ENCODE assay signal across 8 cellular contexts in genomic region chr5:109411175-109411514, GRCh38. TPM values are rescaled to one million over a fixed set of nuclear protein-coding genes. Genes with fewer than 3 reads are reported as not detected.
DNase-seq lines count a peak whose midpoint lies in the region; ATAC-seq and TF ChIP-seq lines count a peak whose summit lies in the region.

No MANE protein-coding gene starts in this region.

- H3K36me3 Mint-ChIP-seq in activated naive CD4-positive, alpha-beta T cell treated with anti-CD3 and anti-CD28 coated beads, Interleukin-2, amount 50 U/mL, for 24 hours: peaks cover 5% of the 10 kb centered on the region
- H3K36me3 Mint-ChIP-seq in memory B cell: peaks cover 6% of the 10 kb centered on the region

- peaks cover 7% of the 10 kb centered on the region for H3K9me3 Mint-ChIP-seq in activated naive CD4-positive, alpha-beta T cell treated with anti-CD3 and anti-CD28 coated beads, Interleukin-2, amount 50 U/mL, for 24 hours
- peaks cover 2% of the 10 kb centered on the region for H3K9me3 Mint-ChIP-seq in memory B cell

- H3K27me3 ChIP-seq in body of pancreas (no peaks in the 10 kb centered on the region), upper lobe of left lung (no peaks in the 10 kb centered on the region)

- H3K27ac Mint-ChIP-seq in activated naive CD4-positive, alpha-beta T cell treated with anti-CD3 and anti-CD28 coated beads, Interleukin-2, amount 50 U/mL, for 24 hours: peak overlapping the region; percentile 100
- peak overlapping the region; percentile 98 for H3K27ac Mint-ChIP-seq in memory B cell

- intact Hi-C loops in body of pancreas (cut with DNase I): no loop called here

- H3K27me3 Mint-ChIP-seq in activated naive CD4-positive, alpha-beta T cell treated with anti-CD3 and anti-CD28 coated beads, Interleukin-2, amount 50 U/mL, for 24 hours: no peaks in the 10 kb centered on the region
- H3K27me3 Mint-ChIP-seq in memory B cell: no peaks in the 10 kb centered on the region

- H3K4me3 ChIP-seq in body of pancreas: peak overlapping the region in 1 of 2 donors; percentile 28
- H3K4me3 ChIP-seq in upper lobe of left lung: peak overlapping the region in 3 of 4 donors; percentile 49 to 90 (median 90)

- H3K4me1 Mint-ChIP-seq in activated naive CD4-positive, alpha-beta T cell treated with anti-CD3 and anti-CD28 coated beads, Interleukin-2, amount 50 U/mL, for 24 hours: peaks cover 42% of the 10 kb centered on the region
- H3K4me1 Mint-ChIP-seq in memory B cell: peaks cover 17% of the 10 kb centered on the region

- no peak for TF ChIP-seq POLR2A in body of pancreas (IDR thresholded peaks at IDR 0.05)
- no peak for TF ChIP-seq POLR2A in upper lobe of left lung (IDR thresholded peaks at IDR 0.05)

- DNase-seq in activated naive CD4-positive, alpha-beta T cell treated with anti-CD3 and anti-CD28 coated beads, Interleukin-2, amount 50 U/mL, for 16 hours: no peak
- DNase-seq in body of pancreas: no peak
- DNase-seq in memory B cell (ENCODE audit: low spot score in 2 of 2): no peak
- DNase-seq in upper lobe of left lung: no peak
- DNase-seq in COR-L47 (lab: John Stamatoyannopoulos, UW): no peak

- no peak for ATAC-seq in body of pancreas
- no peak for ATAC-seq in memory B cell (ENCODE audit: low read depth)
- ATAC-seq in upper lobe of left lung (ENCODE audit: low FRiP score in 2 of 2): no peak
- ATAC-seq in GM21825 (IDR thresholded peaks at IDR 0.05; ENCODE audit: unreplicated experiment): no peak
- no peak for ATAC-seq in GM18519 (IDR thresholded peaks at IDR 0.05; ENCODE audit: low FRiP score, unreplicated experiment)

- H3K9me3 ChIP-seq in body of pancreas (no peaks in the 10 kb centered on the region), upper lobe of left lung (no peaks in the 10 kb centered on the region)

- H3K27ac ChIP-seq in body of pancreas (peak overlapping the region; percentile 96 to 98 (median 98)), upper lobe of left lung (peak overlapping the region; percentile 99)

- TF ChIP-seq EP300 in upper lobe of left lung (IDR thresholded peaks at IDR 0.05): no peak

- peak overlapping the region; percentile 95 for H3K4me3 Mint-ChIP-seq in activated naive CD4-positive, alpha-beta T cell treated with anti-CD3 and anti-CD28 coated beads, Interleukin-2, amount 50 U/mL, for 24 hours
- H3K4me3 Mint-ChIP-seq in memory B cell: peak overlapping the region; percentile 96

- 4 to 6% methylated on average over 2 of the region's 2 CpGs for WGBS in body of pancreas, 2 donors
- 8 to 10% methylated on average over 2 of the region's 2 CpGs for WGBS in upper lobe of left lung, 2 donors

- TF ChIP-seq CTCF in body of pancreas (IDR thresholded peaks at IDR 0.05): no peak
- TF ChIP-seq CTCF in upper lobe of left lung (IDR thresholded peaks at IDR 0.05): no peak

- H3K4me1 ChIP-seq in body of pancreas (peaks cover 49% of the 10 kb centered on the region), upper lobe of left lung (peaks cover 14 to 39% (median 24%) of the 10 kb centered on the region in 4 donors)

- H3K36me3 ChIP-seq in body of pancreas (replicated peaks in 1 of 2; ENCODE audit: insufficient read depth in 1 of 2, low read depth in 2 of 2): no peaks in the 10 kb centered on the region
- no peaks in the 10 kb centered on the region for H3K36me3 ChIP-seq in upper lobe of left lung

RNA-seq across cellular contexts. Expression of gene PJA2, which starts 1.4 kb away (rescaled TPM):
- total RNA-seq in body of pancreas: 10 to 100 TPM; 48.0 to 67.9 TPM
- 100 to 1,000 TPM in 1 of 6 donors, 10 to 100 TPM in 5; 38.0 to 114 (median 78.0) TPM for total RNA-seq in upper lobe of left lung
